1 cellular context compared by ENCODE assay signal in genomic region chr5:72231989-72232703, GRCh38.
TF ChIP-seq lines count a peak whose summit lies in the region.

No MANE protein-coding gene starts in this region.

TF ChIP-seq in K562, 482 proteins besides CTCF, POLR2A, EP300 and RAD21 (continued from another document and continues in another):
- TF ChIP-seq MLLT1 (IDR thresholded peaks at IDR 0.05) = peak in 1 of 2 experiments; percentile 95; a peak in 2 of 4 replicates
- TF ChIP-seq BCLAF1 (IDR thresholded peaks at IDR 0.05; ENCODE audit: borderline replicate concordance in 1 of 2, control insufficient read depth in 1 of 2, low read depth in 2 of 2, low read length in 1 of 2) = no peak
- TF ChIP-seq ARID1B (IDR thresholded peaks at IDR 0.05) = peak; percentile 62
- no peak for TF ChIP-seq ZNF165 (CRISPR knock-in tag; IDR thresholded peaks at IDR 0.05; ENCODE audit: borderline replicate concordance)
- TF ChIP-seq RBM17 (IDR thresholded peaks at IDR 0.05; ENCODE audit: borderline replicate concordance, low read depth, low read length) = no peak
- no peak for TF ChIP-seq ATF6 (CRISPR knock-in tag; IDR thresholded peaks at IDR 0.05)
- no peak for TF ChIP-seq TGIF2 (CRISPR knock-in tag; IDR thresholded peaks at IDR 0.05)
- no peak for TF ChIP-seq HDAC1 (IDR thresholded peaks at IDR 0.05)
- TF ChIP-seq TEAD4 (IDR thresholded peaks at IDR 0.05; ENCODE audit: low read length) = peak; percentile 48; the same call in 1 of the 2 replicates
- no peak for TF ChIP-seq TEAD4 (CRISPR knock-in tag; IDR thresholded peaks at IDR 0.05; ENCODE audit: borderline replicate concordance)
- no peak for TF ChIP-seq POLR2B (IDR thresholded peaks at IDR 0.05; ENCODE audit: low read depth, partially characterized antibody)
- TF ChIP-seq PRDM10 (IDR thresholded peaks at IDR 0.05; ENCODE audit: partially characterized antibody) = no peak
- TF ChIP-seq TAF7 (tag; IDR thresholded peaks at IDR 0.05) = no peak
- TF ChIP-seq ELK3 (CRISPR knock-in tag; IDR thresholded peaks at IDR 0.05) = no peak
- TF ChIP-seq HES1 (IDR thresholded peaks at IDR 0.05; ENCODE audit: low read depth) = 0 out of 2 replicates have a peak, but pooled peaks have one; percentile 48
- TF ChIP-seq MBD2 (IDR thresholded peaks at IDR 0.05; ENCODE audit: borderline replicate concordance, low read depth) = no peak
- no peak for TF ChIP-seq ZNF830 (CRISPR knock-in tag; IDR thresholded peaks at IDR 0.05)
- 0 out of 2 replicates have a peak, but pooled peaks have one; percentile 43 for TF ChIP-seq CTBP1 (IDR thresholded peaks at IDR 0.05; ENCODE audit: borderline replicate concordance)
- no peak for TF ChIP-seq PHF21A (IDR thresholded peaks at IDR 0.05; ENCODE audit: borderline replicate concordance, low read depth)
- no peak for TF ChIP-seq UBTF (IDR thresholded peaks at IDR 0.05; ENCODE audit: borderline replicate concordance in 1 of 2, low read depth in 2 of 2, low read length in 2 of 2)
- TF ChIP-seq KLF6 (CRISPR knock-in tag; IDR thresholded peaks at IDR 0.05; ENCODE audit: borderline replicate concordance) = no peak
- TF ChIP-seq TSHZ1 (CRISPR knock-in tag; IDR thresholded peaks at IDR 0.05) = no peak
- 0 out of 2 replicates have a peak, but pooled peaks have one; percentile 26 for TF ChIP-seq RREB1 (CRISPR knock-in tag; IDR thresholded peaks at IDR 0.05)
- no peak for TF ChIP-seq ATF2 (CRISPR knock-in tag; IDR thresholded peaks at IDR 0.05)
